In genomic region chr20:50746138-50746940, GRCh38 we compare ENCODE assay signal across 10 cellular contexts. TPM values are rescaled to one million over a fixed set of nuclear protein-coding genes. Genes with fewer than 3 reads are reported as not detected.
DNase-seq lines count a peak whose midpoint lies in the region; FAIRE-seq and TF ChIP-seq lines count a peak whose summit lies in the region.
"Had no signal": no experiment of that assay in that cellular context is flagged by ENCODE, and none has a peak within 500 bp of the region (broad histone marks: within the 10 kb centered on the region; RNA-seq: fewer than 3 reads in every experiment).

No MANE protein-coding gene starts in this region.

- peak overlapping the region; percentile 9 to 66 for H3K27ac ChIP-seq in small intestine (ENCODE audit: low read depth in 1 of 2, low read length in 1 of 2)
- H3K27ac ChIP-seq: SJSA1 had no signal

- H3K4me3 ChIP-seq in fibroblast of pulmonary artery (replicated peaks; ENCODE audit: low read depth, low read length) (no peak overlapping the region), small intestine (ENCODE audit: low read depth in 1 of 2, low read length in 2 of 2) (no peak overlapping the region)
- H3K4me3 ChIP-seq: SJSA1 had no signal

- intact Hi-C loops in posterior vena cava (cut with DNase I): loop anchor here (5.0 to 10.0 kb wide), 4 partner anchors 122 to 559 kb away; no protein-coding TSS in a partner anchor

- peak; percentile 23 for DNase-seq in NCI-H82 (lab: John Stamatoyannopoulos, UW)
- no peak for DNase-seq in NCI-H82 treated with DMSO at 0.1 percent for 48 hours (lab: John Stamatoyannopoulos, UW; ENCODE audit: unreplicated experiment)
- DNase-seq in NCI-H526 treated with DMSO at 0.1 percent for 48 hours (lab: John Stamatoyannopoulos, UW): peak; percentile 98
- peak; percentile 35 for DNase-seq in fibroblast of pulmonary artery (ENCODE audit: low read depth)
- DNase-seq in small intestine: peak; percentile 96
- no peak for DNase-seq in C1 segment of cervical spinal cord (lab: John Stamatoyannopoulos, UW)
- DNase-seq in NCI-H226: no peak
- no peak for DNase-seq in posterior vena cava (ENCODE audit: low spot score)
- DNase-seq: Kasumi-1 had no signal

- H3K4me1 ChIP-seq in small intestine (ENCODE audit: control insufficient read depth in 2 of 2, insufficient read depth in 1 of 2, low read depth in 1 of 2, low read length in 1 of 2): peaks cover 0 to 2% of the 10 kb centered on the region in 2 donors

- no peak for FAIRE-seq in small intestine (lab: Jason Lieb, UNC)

- H3K36me3 ChIP-seq in small intestine (ENCODE audit: control insufficient read depth in 2 of 2, insufficient read depth in 2 of 2, low read length in 2 of 2): peaks cover 5 to 6% of the 10 kb centered on the region in 2 donors
- H3K36me3 ChIP-seq: SJSA1 had no signal

- no peaks in the 10 kb centered on the region for H3K9me3 ChIP-seq in small intestine (ENCODE audit: control insufficient read depth, low read depth)
- H3K9me3 ChIP-seq: SJSA1 had no signal

- WGBS in small intestine, 3 donors: 24 to 57% (median 31%) methylated on average over 3 of the region's 3 CpGs

- TF ChIP-seq CTCF in fibroblast of pulmonary artery (IDR thresholded peaks at IDR 0.05; ENCODE audit: low read length, missing control alignments): no peak

- no peaks in the 10 kb centered on the region for H3K27me3 ChIP-seq in small intestine (ENCODE audit: control insufficient read depth in 2 of 2, insufficient read depth in 2 of 2, low read length in 2 of 2)
- H3K27me3 ChIP-seq: SJSA1 had no signal

RNA-seq across cellular contexts. Expression of gene PARD6B, which starts 15.0 kb away (rescaled TPM):
- 1 to 10 TPM; 2.4 to 9.2 (median 8.9) TPM for polyA plus RNA-seq in small intestine
- 1 to 10 TPM; 1.0 to 1.4 TPM for total RNA-seq in posterior vena cava

RNA-seq across cellular contexts. Expression of gene BCAS4, which starts 48.5 kb away (rescaled TPM):
- 1 to 10 TPM in 2 of 3 donors, under 1 TPM in 1; 0.45 to 1.7 (median 1.4) TPM for polyA plus RNA-seq in small intestine
- 1 to 10 TPM; 2.1 to 2.7 TPM for total RNA-seq in posterior vena cava

RNA-seq across cellular contexts. Expression of gene RIPOR3, which starts 55.0 kb away (rescaled TPM):
- polyA plus RNA-seq in small intestine: 10 to 100 TPM in 1 of 3 donors, 1 to 10 TPM in 1, under 1 TPM in 1; 0.22 to 10.9 (median 1.9) TPM
- 10 to 100 TPM; 10.6 to 11.2 TPM for total RNA-seq in posterior vena cava

Comparison
In these comparisons a context has a peak if more than half of its experiments do, and no peak if none do; other contexts are left out.
1. DNase-seq: peak in NCI-H82 (single experiment), NCI-H526 treated with DMSO at 0.1 percent for 48 hours (single experiment), fibroblast of pulmonary artery (single experiment) and small intestine (single experiment); none in NCI-H82 treated with DMSO at 0.1 percent for 48 hours (single experiment), C1 segment of cervical spinal cord (0 of 14), NCI-H226 (single experiment) and posterior vena cava (single experiment).